Comparison of ENCODE assay signal across 10 cellular contexts in genomic region chr7:95545666-95546065, GRCh38. TPM values are rescaled to one million over a fixed set of nuclear protein-coding genes. Genes with fewer than 3 reads are reported as not detected.
DNase-seq lines count a peak whose midpoint lies in the region; ATAC-seq and TF ChIP-seq lines count a peak whose summit lies in the region.
"Had no signal": no experiment of that assay in that cellular context is flagged by ENCODE, and none has a peak within 500 bp of the region (broad histone marks: within the 10 kb centered on the region; RNA-seq: fewer than 3 reads in every experiment).

No MANE protein-coding gene starts in this region.

- 85% methylated on average over 1 of the region's 1 CpG for WGBS in right cardiac atrium
- WGBS in prostate gland, result 71% methylated on average over 1 of the region's 1 CpG

- no peak overlapping the region for H3K4me3 Mint-ChIP-seq in effector memory CD8-positive, alpha-beta T cell
- H3K4me3 Mint-ChIP-seq: activated T-helper 17 cell treated with anti-CD3 and anti-CD28 coated beads, Interleukin-2, amount 50 U/mL, for 72 hours had no signal

- H3K27ac ChIP-seq in right cardiac atrium (ENCODE audit: low read length) (peak overlapping the region; percentile 77), fibroblast of lung (ENCODE audit: insufficient read depth, low read length) (no peak overlapping the region), prostate gland (peak overlapping the region; percentile 77 to 79)

- ATAC-seq in right cardiac atrium (no peak), GM21717 (IDR thresholded peaks at IDR 0.05; ENCODE audit: unreplicated experiment) (no peak)
- no peak for ATAC-seq in effector memory CD8-positive, alpha-beta T cell (replicated peaks)
- ATAC-seq: activated T-helper 17 cell treated with anti-CD3 and anti-CD28 coated beads, Interleukin-2, amount 50 U/mL, for 72 hours had no signal

- peak overlapping the region; percentile 76 for H2AFZ ChIP-seq in fibroblast of lung (ENCODE audit: low read length)

- no peak overlapping the region for H3K9ac ChIP-seq in fibroblast of lung (ENCODE audit: insufficient read depth, low read length)

- H3K4me3 ChIP-seq in right cardiac atrium (ENCODE audit: low read length), result peak overlapping the region; percentile 88
- peak overlapping the region in 2 of 4 experiments; percentile 37 to 41 for H3K4me3 ChIP-seq in fibroblast of lung (replicated peaks in 1 of 4; ENCODE audit: control extremely low read depth in 1 of 4, insufficient read depth in 1 of 4, low read depth in 3 of 4, low read length in 4 of 4)
- no peak overlapping the region for H3K4me3 ChIP-seq in prostate gland

- H3K9me3 Mint-ChIP-seq in effector memory CD8-positive, alpha-beta T cell, result no peaks in the 10 kb centered on the region
- H3K9me3 Mint-ChIP-seq: activated T-helper 17 cell treated with anti-CD3 and anti-CD28 coated beads, Interleukin-2, amount 50 U/mL, for 72 hours had no signal

- no peaks in the 10 kb centered on the region for H3K9me3 ChIP-seq in right cardiac atrium (ENCODE audit: control insufficient read depth, low read length)
- no peaks in the 10 kb centered on the region for H3K9me3 ChIP-seq in fibroblast of lung (ENCODE audit: control insufficient read depth, insufficient read depth, low read depth, low read length)
- no peaks in the 10 kb centered on the region for H3K9me3 ChIP-seq in prostate gland

- peak overlapping the region; percentile 68 for H3K4me2 ChIP-seq in fibroblast of lung (ENCODE audit: extremely low read depth, insufficient read depth, low read length)

- TF ChIP-seq CTCF in fibroblast of lung (conservative IDR thresholded peaks at IDR 0.05 in 1 of 2, IDR thresholded peaks at IDR 0.05 in 1 of 2; ENCODE audit: low read depth in 1 of 2, low read length in 2 of 2), result no peak
- TF ChIP-seq CTCF in prostate gland (IDR thresholded peaks at IDR 0.05), result no peak

- H3K36me3 Mint-ChIP-seq in effector memory CD8-positive, alpha-beta T cell (ENCODE audit: insufficient read depth), result no peaks in the 10 kb centered on the region

- H3K36me3 ChIP-seq in fibroblast of lung (ENCODE audit: control insufficient read depth, insufficient read depth, low read length) (no peaks in the 10 kb centered on the region), prostate gland (no peaks in the 10 kb centered on the region)

- no peaks in the 10 kb centered on the region for H4K20me1 ChIP-seq in fibroblast of lung (ENCODE audit: control insufficient read depth, extremely low read depth, insufficient read depth, low read length)

- H3K4me1 ChIP-seq in right cardiac atrium (ENCODE audit: control insufficient read depth, insufficient read depth, low read length), result peaks cover 8% of the 10 kb centered on the region
- H3K4me1 ChIP-seq in fibroblast of lung (ENCODE audit: control insufficient read depth, extremely low read depth, insufficient read depth, low read length), result peaks cover 7% of the 10 kb centered on the region
- peaks cover 18% of the 10 kb centered on the region for H3K4me1 ChIP-seq in prostate gland (replicated peaks)

- peaks cover 0 to 13% of the 10 kb centered on the region in 2 donors for H3K27me3 Mint-ChIP-seq in effector memory CD8-positive, alpha-beta T cell

- H3K79me2 ChIP-seq in fibroblast of lung (ENCODE audit: control insufficient read depth, insufficient read depth, low read length), result no peaks in the 10 kb centered on the region

- H3K4me1 Mint-ChIP-seq in effector memory CD8-positive, alpha-beta T cell (ENCODE audit: low read depth in 2 of 2), result no peaks in the 10 kb centered on the region
- H3K4me1 Mint-ChIP-seq: activated T-helper 17 cell treated with anti-CD3 and anti-CD28 coated beads, Interleukin-2, amount 50 U/mL, for 72 hours had no signal

- no peak for TF ChIP-seq POLR2A in prostate gland (IDR thresholded peaks at IDR 0.05)

- intact Hi-C loops in right cardiac atrium (cut with DNase I), result loop anchor here in 3 of 4 donors (5.0 kb wide), 3 partner anchors 47 to 137 kb away; partner anchors contain the start of gene PDK4 (in 2 of the 3)
- intact Hi-C loops in cardiac septum (cut with DNase I), result loop anchor here (1.0 kb wide), 1 partner anchor 139 kb away; no protein-coding TSS in a partner anchor
- intact Hi-C loops in prostate gland (cut with DNase I), result no loop called here

- no peaks in the 10 kb centered on the region for H3K27me3 ChIP-seq in right cardiac atrium (ENCODE audit: control insufficient read depth, insufficient read depth)
- H3K27me3 ChIP-seq in fibroblast of lung (ENCODE audit: control insufficient read depth, insufficient read depth, low read length), result no peaks in the 10 kb centered on the region
- no peaks in the 10 kb centered on the region for H3K27me3 ChIP-seq in prostate gland (replicated peaks; ENCODE audit: insufficient read depth)

- no peak overlapping the region for H3K27ac Mint-ChIP-seq in effector memory CD8-positive, alpha-beta T cell
- H3K27ac Mint-ChIP-seq: activated T-helper 17 cell treated with anti-CD3 and anti-CD28 coated beads, Interleukin-2, amount 50 U/mL, for 72 hours had no signal

- DNase-seq in right cardiac atrium (no peak), cardiac septum (ENCODE audit: low spot score) (no peak), fibroblast of lung (ENCODE audit: low read depth in 2 of 2) (no peak), prostate gland (ENCODE audit: low spot score) (no peak), GDM1 (lab: John Stamatoyannopoulos, UW) (no peak)
- DNase-seq in activated effector memory CD4-positive, alpha-beta T cell treated with Interleukin-2 at 50 U/mL for 16 hours, result no peak
- DNase-seq in effector memory CD8-positive, alpha-beta T cell, result no peak
- DNase-seq: DND-41 had no signal

RNA-seq across cellular contexts. Expression of gene PDK4, which starts 50.6 kb away (rescaled TPM):
- total RNA-seq in right cardiac atrium (100 to 1,000 TPM in 2 of 4 donors, 10 to 100 TPM in 2; 53.0 to 842 (median 103) TPM), cardiac septum (49.0 TPM), fibroblast of lung (2.8 and 3.1 TPM in 2 replicates), prostate gland (10 to 100 TPM; 61.3 to 65.5 TPM)
- polyA plus RNA-seq in right cardiac atrium (133 TPM), fibroblast of lung (0.09 and 0.20 TPM in 2 replicates)
- polyA plus RNA-seq in fibroblast of lung (2012), result 0.07 and 0.14 TPM in 2 replicates
- 0.93 and 1.6 TPM in 2 replicates for polyA minus RNA-seq in fibroblast of lung (ENCODE audit: low replicate concordance)
- total RNA-seq: activated T-helper 17 cell treated with anti-CD3 and anti-CD28 coated beads, Interleukin-2, amount 50 U/mL, for 72 hours had no signal

RNA-seq across cellular contexts. Expression of gene ASB4, which starts 59.9 kb away (rescaled TPM):
- total RNA-seq in right cardiac atrium (1 to 10 TPM; 1.2 to 3.8 (median 2.6) TPM), cardiac septum (1.2 TPM), fibroblast of lung (not detected in 2 replicates), prostate gland (under 1 TPM in 1 of 2 donors, not detected in 1; 0.57 TPM)
- polyA plus RNA-seq in right cardiac atrium (1.4 TPM), fibroblast of lung (not detected in 2 replicates)
- polyA plus RNA-seq in fibroblast of lung (2012), result not detected in 2 replicates
- not detected in 2 replicates for polyA minus RNA-seq in fibroblast of lung (ENCODE audit: low replicate concordance)
- total RNA-seq: activated T-helper 17 cell treated with anti-CD3 and anti-CD28 coated beads, Interleukin-2, amount 50 U/mL, for 72 hours had no signal

Comparison
In these comparisons a context has a peak if more than half of its experiments do, and no peak if none do; other contexts are left out.
1. RNA of gene PDK4, which starts 50.6 kb away (total RNA-seq): 53.0 to 842 TPM in right cardiac atrium, 61.3 to 65.5 TPM in prostate gland and 49.0 TPM in cardiac septum (single experiment); 2.8 to 3.1 TPM in fibroblast of lung; every median in the first group is over 10 times any median in the second.